ENCODE assay signal across 8 cellular contexts in the genomic region with DNA sequence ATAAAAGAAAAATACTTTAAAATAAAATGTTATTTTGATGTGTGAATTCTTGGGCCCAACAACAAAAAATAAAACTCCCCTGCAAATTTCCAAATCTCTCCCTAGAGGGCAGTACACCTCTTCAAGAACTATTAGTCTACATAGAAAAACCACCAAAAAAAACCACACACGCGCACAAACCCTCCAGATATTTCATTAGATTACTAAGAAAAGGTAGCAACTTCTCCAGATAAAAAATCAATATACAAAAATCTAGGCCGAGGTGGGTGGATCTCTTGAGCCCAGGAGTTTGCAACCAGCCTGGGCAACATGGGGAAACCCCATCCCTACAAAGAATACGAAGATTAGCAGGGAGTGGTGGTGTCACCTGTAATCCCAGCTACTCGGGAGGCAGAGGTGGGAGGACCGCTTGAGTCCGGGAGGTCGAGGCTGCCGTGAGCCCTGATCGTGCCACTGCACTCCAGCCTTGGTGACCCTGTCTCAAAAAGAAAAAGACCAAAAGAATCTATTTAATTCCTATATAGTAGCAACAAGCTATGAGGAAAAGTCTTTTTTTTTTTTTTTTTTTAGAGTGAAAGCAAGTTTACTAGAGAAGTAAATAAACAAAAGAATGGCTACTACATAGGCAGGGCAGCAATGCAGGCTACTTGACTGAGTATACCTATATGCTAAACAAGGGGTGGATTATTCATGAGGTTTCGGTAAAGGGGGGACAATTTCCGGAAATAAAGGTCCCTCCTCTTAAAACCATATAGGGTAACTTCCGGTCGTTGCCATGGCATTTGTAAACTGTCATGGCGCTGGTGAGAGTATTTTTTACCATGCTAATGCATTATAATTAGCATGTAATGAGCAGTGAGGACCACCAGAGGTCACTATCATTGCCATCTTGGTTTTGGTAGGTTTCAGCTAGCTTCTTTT. TPM values are rescaled to one million over a fixed set of nuclear protein-coding genes. Genes with fewer than 3 reads are reported as not detected.
DNase-seq lines count a peak whose midpoint lies in the region; ATAC-seq and TF ChIP-seq lines count a peak whose summit lies in the region.

No MANE protein-coding gene starts in this region.

- H3K4me3 ChIP-seq in GM08714 (ENCODE audit: low read length) (peak overlapping the region; percentile 48; the same call in 1 of the 2 replicates), adipocyte (ENCODE audit: low read length) (peak overlapping the region; percentile 81), heart right ventricle (peak overlapping the region in 8 of 10 donors; percentile 28 to 52 (median 42)), aorta (ENCODE audit: low read length in 2 of 2) (peak overlapping the region; percentile 34 to 54)

- peaks cover 15% of the 10 kb centered on the region for H3K27me3 ChIP-seq in adipocyte (replicated peaks; ENCODE audit: control insufficient read depth, insufficient read depth, low read length)
- H3K27me3 ChIP-seq in heart right ventricle, result peaks cover 0 to 35% (median 32%) of the 10 kb centered on the region in 7 donors
- no peaks in the 10 kb centered on the region for H3K27me3 ChIP-seq in aorta (ENCODE audit: control insufficient read depth in 1 of 2, insufficient read depth in 2 of 2, low read length in 1 of 2)

- peaks cover 5% of the 10 kb centered on the region for H3K4me1 ChIP-seq in adipocyte (ENCODE audit: control insufficient read depth, insufficient read depth, low read length)
- peaks cover 0 to 16% (median 6%) of the 10 kb centered on the region in 9 donors for H3K4me1 ChIP-seq in heart right ventricle
- H3K4me1 ChIP-seq in aorta (ENCODE audit: control insufficient read depth in 1 of 2, insufficient read depth in 2 of 2, low read length in 2 of 2), result no peaks in the 10 kb centered on the region

- 11 to 15% methylated on average over 15 of the region's 15 CpGs for WGBS in heart right ventricle, 2 donors
- WGBS in aorta, 2 donors, result 10 to 11% methylated on average over 15 of the region's 15 CpGs

- H3K27ac ChIP-seq in heart right ventricle (peak overlapping the region in 2 of 10 donors; percentile 8 to 37), aorta (ENCODE audit: low read depth in 1 of 2, low read length in 2 of 2) (no peak overlapping the region)

- peak; percentile 94 for DNase-seq in NCI-H1092 (lab: John Stamatoyannopoulos, UW)
- peak; percentile 97 for DNase-seq in adipocyte (ENCODE audit: low read depth)
- DNase-seq in heart right ventricle, result peak in 1 of 2 donors; percentile 91
- peak in 7 of 10 donors; percentile 56 to 91 (median 69) for DNase-seq in posterior cingulate gyrus
- DNase-seq in aorta, result peak in 1 of 2 donors; percentile 78

- intact Hi-C loops in heart right ventricle (cut with DNase I), result loop anchor here (1.0 to 10.0 kb wide), 9 partner anchors 40 to 498 kb away; partner anchors contain the start of gene MYO7A (in 1 of the 10)
- intact Hi-C loops in posterior cingulate gyrus (cut with DNase I), result loop anchor here (1.0 to 10.0 kb wide), 5 partner anchors 44 to 568 kb away; no protein-coding TSS in a partner anchor
- intact Hi-C loops in aorta (cut with DNase I), result loop anchor here (1.0 to 2.0 kb wide), 2 partner anchors 44 to 142 kb away; no protein-coding TSS in a partner anchor

- ATAC-seq in HG02571 (IDR thresholded peaks at IDR 0.05; ENCODE audit: unreplicated experiment) (peak; percentile 79), SK-N-SH treated with all-trans-retinoic acid at 6 μM for 48 hours (peak; percentile 93), heart right ventricle (peak; percentile 84 to 97 (median 93)), aorta (ENCODE audit: low FRiP score) (peak; percentile 89)

- no peaks in the 10 kb centered on the region for H3K36me3 ChIP-seq in adipocyte (ENCODE audit: control insufficient read depth, insufficient read depth, low read length, severe bottlenecking)
- no peaks in the 10 kb centered on the region for H3K36me3 ChIP-seq in heart right ventricle
- H3K36me3 ChIP-seq in aorta (ENCODE audit: control insufficient read depth in 1 of 2, insufficient read depth in 2 of 2, low read length in 1 of 2), result no peaks in the 10 kb centered on the region

- peak overlapping the region; percentile 55 for H3K9ac ChIP-seq in adipocyte (ENCODE audit: low read length)

- H3K9me3 ChIP-seq in adipocyte (ENCODE audit: control insufficient read depth, low read length) (no peaks in the 10 kb centered on the region), heart right ventricle (no peaks in the 10 kb centered on the region), aorta (ENCODE audit: control insufficient read depth, low read length) (no peaks in the 10 kb centered on the region)

- TF ChIP-seq CTCF in heart right ventricle (IDR thresholded peaks at IDR 0.05), result peak; percentile 66 to 83 (median 75)

TF ChIP-seq in SK-N-SH treated with all-trans-retinoic acid at 6 μM for 48 hours, 23 proteins besides CTCF, POLR2A, EP300 and RAD21:
- TF ChIP-seq TSHZ2 (CRISPR knock-in tag; IDR thresholded peaks at IDR 0.05), result no peak
- TF ChIP-seq, protein P1, sequence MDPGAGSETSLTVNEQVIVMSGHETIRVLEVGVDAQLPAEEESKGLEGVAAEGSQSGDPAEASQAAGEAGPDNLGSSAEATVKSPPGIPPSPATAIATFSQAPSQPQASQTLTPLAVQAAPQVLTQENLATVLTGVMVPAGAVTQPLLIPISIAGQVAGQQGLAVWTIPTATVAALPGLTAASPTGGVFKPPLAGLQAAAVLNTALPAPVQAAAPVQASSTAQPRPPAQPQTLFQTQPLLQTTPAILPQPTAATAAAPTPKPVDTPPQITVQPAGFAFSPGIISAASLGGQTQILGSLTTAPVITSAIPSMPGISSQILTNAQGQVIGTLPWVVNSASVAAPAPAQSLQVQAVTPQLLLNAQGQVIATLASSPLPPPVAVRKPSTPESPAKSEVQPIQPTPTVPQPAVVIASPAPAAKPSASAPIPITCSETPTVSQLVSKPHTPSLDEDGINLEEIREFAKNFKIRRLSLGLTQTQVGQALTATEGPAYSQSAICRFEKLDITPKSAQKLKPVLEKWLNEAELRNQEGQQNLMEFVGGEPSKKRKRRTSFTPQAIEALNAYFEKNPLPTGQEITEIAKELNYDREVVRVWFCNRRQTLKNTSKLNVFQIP (CRISPR knock-in tag; IDR thresholded peaks at IDR 0.05; ENCODE audit: borderline replicate concordance, low read depth), result no peak
TF ChIP-seq in SK-N-SH treated with all-trans-retinoic acid at 6 μM for 48 hours: peak in this region for 0.

RNA-seq across cellular contexts. Expression of gene B3GNT6, which starts 13.1 kb away (rescaled TPM):
- total RNA-seq in heart right ventricle, result not detected
- polyA plus RNA-seq in heart right ventricle, result not detected
- total RNA-seq in aorta, result not detected
- not detected for polyA plus RNA-seq in aorta

RNA-seq across cellular contexts. Expression of gene CAPN5, which starts 19.5 kb away (rescaled TPM):
- total RNA-seq in heart right ventricle, result 1 to 10 TPM; 1.8 to 3.6 (median 2.7) TPM
- 1 to 10 TPM; 2.0 to 2.5 TPM for polyA plus RNA-seq in heart right ventricle
- total RNA-seq in aorta, result 10 to 100 TPM in 1 of 2 donors, 1 to 10 TPM in 1; 6.9 to 22.4 TPM
- 10 to 100 TPM; 10.4 to 11.1 TPM for polyA plus RNA-seq in aorta

RNA-seq across cellular contexts. Expression of gene OMP, which starts 55.4 kb away (rescaled TPM):
- total RNA-seq in heart right ventricle (under 1 TPM in 1 of 10 donors, not detected in 9; 0.58 TPM), aorta (1 to 10 TPM in 1 of 2 donors, not detected in 1; 2.1 TPM)
- polyA plus RNA-seq in heart right ventricle (not detected), aorta (not detected)
